In genomic region chr5:146620663-146621051, GRCh38 we compare ENCODE assay signal across 18 cellular contexts.
DNase-seq lines count a peak whose midpoint lies in the region; FAIRE-seq and TF ChIP-seq lines count a peak whose summit lies in the region.
"Had no signal": no experiment of that assay in that cellular context is flagged by ENCODE, and none has a peak within 500 bp of the region (broad histone marks: within the 10 kb centered on the region; RNA-seq: fewer than 3 reads in every experiment).

No MANE protein-coding gene starts in this region.

- peaks cover 44% of the 10 kb centered on the region for H3K27me3 ChIP-seq in A673 (replicated peaks; ENCODE audit: insufficient read depth, low read depth, low read length, poor library complexity)
- H3K27me3 ChIP-seq in brain microvascular endothelial cell (replicated peaks): no peaks in the 10 kb centered on the region
- H3K27me3 ChIP-seq: pancreas had no signal

- FAIRE-seq in urothelium cell line (lab: Jason Lieb, UNC): no peak
- FAIRE-seq: GM12891, islet of Langerhans, pancreas had no signal

- H3K4me1 ChIP-seq in A673 (ENCODE audit: insufficient read depth, low read length, poor library complexity, severe bottlenecking): no peaks in the 10 kb centered on the region
- H3K4me1 ChIP-seq: pancreas had no signal

- POLR2A ChIA-PET in A673 (lab: Charles Lee; ENCODE audit: low non-redundant PET): no interaction called here

- DNase-seq in DMS 273 (lab: John Stamatoyannopoulos, UW; ENCODE audit: unreplicated experiment) (peak; percentile 49), DMS 273 treated with DMSO at 0.1 percent for 48 hours (lab: John Stamatoyannopoulos, UW) (no peak), NCI-H2227 (lab: John Stamatoyannopoulos, UW; ENCODE audit: unreplicated experiment) (peak; percentile 91), cerebellum (ENCODE audit: low spot score) (peak; percentile 19), substantia nigra (lab: John Stamatoyannopoulos, UW) (peak in 11 of 49 donors; percentile 3 to 34 (median 13)), urothelium cell line (ENCODE audit: low spot score) (no peak), A673 (ENCODE audit: low spot score) (no peak), brain microvascular endothelial cell (no peak)
- DNase-seq: activated CD4-positive, alpha-beta T cell treated with anti-CD3 and anti-CD28 coated beads, Interleukin-2, amount 50 U/mL, for 4 hours; activated naive CD8-positive, alpha-beta T cell treated with anti-CD3 and anti-CD28 coated beads, Interleukin-2, amount 50 U/mL, for 24 hours; activated T-cell treated with anti-CD3 and anti-CD28 coated beads, Interleukin-2, amount 50 U/mL, for 72 hours; cerebellar nuclear complex; IMR-90 had no signal

- H3K9me3 ChIP-seq in A673 (ENCODE audit: low read depth, low read length, poor library complexity, severe bottlenecking): no peaks in the 10 kb centered on the region
- H3K9me3 ChIP-seq: pancreas had no signal

- H3K36me3 ChIP-seq in A673 (ENCODE audit: insufficient read depth, low read length, poor library complexity, severe bottlenecking) (no peaks in the 10 kb centered on the region), brain microvascular endothelial cell (replicated peaks) (no peaks in the 10 kb centered on the region)
- H3K36me3 ChIP-seq: pancreas had no signal

- peak overlapping the region; percentile 5 for H3K27ac ChIP-seq in substantia nigra (ENCODE audit: low read depth, low read length, poor library complexity, severe bottlenecking)
- H3K27ac ChIP-seq in A673 (ENCODE audit: low read depth, low read length, poor library complexity, severe bottlenecking): no peak overlapping the region
- H3K27ac ChIP-seq in brain microvascular endothelial cell: no peak overlapping the region
- H3K27ac ChIP-seq: 22Rv1, C4-2B, pancreas had no signal

- H3K4me3 ChIP-seq in A673 (ENCODE audit: low read depth, low read length, poor library complexity, severe bottlenecking): no peak overlapping the region
- H3K4me3 ChIP-seq in brain microvascular endothelial cell (ENCODE audit: low read depth, low read length): no peak overlapping the region
- H3K4me3 ChIP-seq: pancreas had no signal

- CTCF ChIA-PET in A673 (lab: Charles Lee): no interaction called here

- BruUV-seq in A673 (replicated peaks; lab: Mats Ljungman, UMichigan): no TSS peak

- no peak for TF ChIP-seq CTCF in A673 (conservative IDR thresholded peaks at IDR 0.05; ENCODE audit: low read depth, low read length)
- no peak for TF ChIP-seq CTCF in brain microvascular endothelial cell (IDR thresholded peaks at IDR 0.05; ENCODE audit: low read depth, low read length, missing control alignments)

- in situ Hi-C loops in brain microvascular endothelial cell (cut with HindIII; ENCODE audit: low pct_ligation_motif_present, low sequenced_read_pairs): no loop called here

- intact Hi-C loops in A673 (cut with micrococcal nuclease; ENCODE audit: unreplicated experiment): no loop called here

Comparison
In these comparisons a context has a peak if more than half of its experiments do, and no peak if none do; other contexts are left out.
1. DNase-seq: peak in DMS 273 (single experiment), NCI-H2227 (single experiment) and cerebellum (single experiment); none in DMS 273 treated with DMSO at 0.1 percent for 48 hours (single experiment), urothelium cell line (single experiment), A673 (single experiment) and brain microvascular endothelial cell (single experiment).